In the genomic region with DNA sequence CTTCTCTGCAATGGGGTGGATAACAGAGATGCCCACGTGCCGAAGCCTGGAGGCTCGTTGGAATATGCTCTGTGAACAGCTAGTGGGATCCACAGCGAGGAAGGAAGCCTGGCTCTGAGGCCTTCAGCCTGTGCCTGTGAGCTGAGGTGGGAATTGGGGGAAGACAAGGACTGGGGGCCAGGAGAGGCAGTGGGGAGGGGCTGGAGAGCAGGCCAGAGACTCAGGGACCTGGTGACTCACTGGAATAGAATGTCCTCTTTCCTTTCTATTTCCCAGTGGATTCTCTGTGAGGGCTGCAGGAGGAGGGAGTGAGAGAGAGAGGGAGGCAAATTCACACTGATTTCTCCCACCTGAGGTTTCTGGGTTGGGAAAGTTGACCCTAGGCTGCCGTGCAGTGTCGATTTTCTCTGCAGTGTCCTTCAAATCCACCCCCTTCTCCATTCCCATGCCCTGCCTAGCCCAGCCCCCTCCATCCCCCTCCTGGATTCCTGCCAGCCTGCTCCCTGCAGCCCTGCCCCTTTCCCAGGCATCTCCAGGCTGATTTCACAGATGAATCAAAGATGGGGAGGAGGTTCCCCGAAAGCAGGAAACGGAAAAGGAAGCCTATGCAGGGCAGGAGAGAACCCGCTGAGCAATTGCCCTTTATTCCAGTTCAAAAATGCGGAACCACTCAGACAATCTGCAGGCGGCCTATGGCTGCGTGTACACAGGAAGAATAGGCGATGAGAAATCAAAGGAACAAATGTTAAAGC, we compare ENCODE assay signal across 9 cellular contexts. TPM values are rescaled to one million over a fixed set of nuclear protein-coding genes. Genes with fewer than 3 reads are reported as not detected.
A peak's percentile ranks its signal among the peaks of the same experiment; 100 is the strongest.
DNase-seq lines count a peak whose midpoint lies in the region; ATAC-seq and TF ChIP-seq lines count a peak whose summit lies in the region.
"Had no signal": no experiment of that assay in that cellular context is flagged by ENCODE, and none has a peak within 500 bp of the region (broad histone marks: within the 10 kb centered on the region; RNA-seq: fewer than 3 reads in every experiment).

No MANE protein-coding gene starts in this region.

- H4K20me1 ChIP-seq in smooth muscle cell (ENCODE audit: low read depth), result no peaks in the 10 kb centered on the region

- H3K4me3 ChIP-seq in brain microvascular endothelial cell (ENCODE audit: low read depth, low read length) (peak overlapping the region; percentile 17), iPS-20b (ENCODE audit: low read length) (no peak overlapping the region), smooth muscle cell (no peak overlapping the region)

- DNase-seq in GM03348 (ENCODE audit: low spot score) (peak; percentile 88), NCI-H2196 treated with DMSO at 0.1 percent for 48 hours (lab: John Stamatoyannopoulos, UW; ENCODE audit: unreplicated experiment) (peak; percentile 6), brain microvascular endothelial cell (peak; percentile 65), smooth muscle cell (lab: John Stamatoyannopoulos, UW; ENCODE audit: unreplicated experiment) (no peak)
- no peak for DNase-seq in effector CD8-positive, alpha-beta T cell (lab: John Stamatoyannopoulos, UW)
- DNase-seq: activated B cell treated with CpG ODN at 0.5 μM for 24 hours had no signal

- H3K27ac ChIP-seq in brain microvascular endothelial cell, result peak overlapping the region; percentile 71
- no peak overlapping the region for H3K27ac ChIP-seq in iPS-20b (ENCODE audit: low read length)
- H3K27ac ChIP-seq in smooth muscle cell (ENCODE audit: low read depth), result peak overlapping the region; percentile 66

- H3K9ac ChIP-seq in iPS-20b (ENCODE audit: low read depth, low read length) (peak overlapping the region; percentile 42; the same call in 1 of the 2 replicates), smooth muscle cell (ENCODE audit: low read depth) (no peak overlapping the region)

- in situ Hi-C loops in brain microvascular endothelial cell (cut with HindIII; ENCODE audit: low pct_ligation_motif_present, low sequenced_read_pairs), result no loop called here

- H3K9me3 ChIP-seq in iPS-20b (ENCODE audit: insufficient read depth, low read depth, low read length), result no peaks in the 10 kb centered on the region
- H3K9me3 ChIP-seq in smooth muscle cell (replicated peaks; ENCODE audit: low read depth), result no peaks in the 10 kb centered on the region

- H3K27me3 ChIP-seq in brain microvascular endothelial cell (replicated peaks) (no peaks in the 10 kb centered on the region), iPS-20b (ENCODE audit: insufficient read depth, low read length) (no peaks in the 10 kb centered on the region), smooth muscle cell (ENCODE audit: low read depth) (no peaks in the 10 kb centered on the region)

- H3K4me2 ChIP-seq in smooth muscle cell, result peak overlapping the region; percentile 68

- H3K4me1 ChIP-seq in iPS-20b (ENCODE audit: insufficient read depth, low read length) (peaks cover 24% of the 10 kb centered on the region), smooth muscle cell (ENCODE audit: low read depth) (peaks cover 26% of the 10 kb centered on the region)

- 30% methylated on average over 13 of the region's 13 CpGs for WGBS in smooth muscle cell (ENCODE audit: low lambda C conversion rate)

- H3F3A ChIP-seq in smooth muscle cell (ENCODE audit: low read depth), result peaks cover 12% of the 10 kb centered on the region

- H2AFZ ChIP-seq in smooth muscle cell (ENCODE audit: low read depth), result peak overlapping the region; percentile 16

- TF ChIP-seq CTCF in brain microvascular endothelial cell (IDR thresholded peaks at IDR 0.05; ENCODE audit: low read depth, low read length, missing control alignments) (peak; percentile 12), smooth muscle cell (IDR thresholded peaks at IDR 0.05; ENCODE audit: borderline replicate concordance, insufficient read depth, poor library complexity, severe bottlenecking) (no peak)

- no peaks in the 10 kb centered on the region for H3K79me2 ChIP-seq in smooth muscle cell (ENCODE audit: low read depth)

- H3K36me3 ChIP-seq in brain microvascular endothelial cell (replicated peaks), result no peaks in the 10 kb centered on the region
- H3K36me3 ChIP-seq in iPS-20b (ENCODE audit: insufficient read depth, low read depth, low read length), result no peaks in the 10 kb centered on the region
- H3K36me3 ChIP-seq in smooth muscle cell (ENCODE audit: low read depth), result no peaks in the 10 kb centered on the region

- no peak for ATAC-seq in HG03521 (IDR thresholded peaks at IDR 0.05; ENCODE audit: unreplicated experiment)
- ATAC-seq in GM18517 (IDR thresholded peaks at IDR 0.05; ENCODE audit: unreplicated experiment), result no peak

RNA-seq across cellular contexts. Expression of gene SPAAR, which starts 1.4 kb away (rescaled TPM):
- not detected in 2 replicates for total RNA-seq in smooth muscle cell
- polyA plus RNA-seq in smooth muscle cell, result 0.26 TPM in 2 replicates
- total RNA-seq: activated B cell treated with CpG ODN at 0.5 μM for 24 hours had no signal

RNA-seq across cellular contexts. Expression of gene HRCT1, which starts 1.9 kb away (rescaled TPM):
- 1.1 TPM in 1 of 2 replicates, not detected in the other for total RNA-seq in smooth muscle cell
- 0.45 TPM in 1 of 2 replicates, not detected in the other for polyA plus RNA-seq in smooth muscle cell
- total RNA-seq: activated B cell treated with CpG ODN at 0.5 μM for 24 hours had no signal

RNA-seq across cellular contexts. Expression of gene OR13J1, which starts 37.7 kb away (rescaled TPM):
- not detected in 2 replicates for total RNA-seq in smooth muscle cell
- not detected in 2 replicates for polyA plus RNA-seq in smooth muscle cell
- total RNA-seq: activated B cell treated with CpG ODN at 0.5 μM for 24 hours had no signal

RNA-seq across cellular contexts. Expression of gene OR2S2, which starts 50.0 kb away (rescaled TPM):
- 0.13 TPM in 1 of 2 replicates, not detected in the other for total RNA-seq in smooth muscle cell
- 0.21 TPM in 1 of 2 replicates, not detected in the other for polyA plus RNA-seq in smooth muscle cell
- total RNA-seq: activated B cell treated with CpG ODN at 0.5 μM for 24 hours had no signal

Comparison
In these comparisons a context has a peak if more than half of its experiments do, and no peak if none do; other contexts are left out.
1. DNase-seq: peak in GM03348 (single experiment), NCI-H2196 treated with DMSO at 0.1 percent for 48 hours (single experiment) and brain microvascular endothelial cell (single experiment); none in smooth muscle cell (single experiment) and effector CD8-positive, alpha-beta T cell (single experiment).